ENCODE assay signal across 1 cellular context in the genomic region with DNA sequence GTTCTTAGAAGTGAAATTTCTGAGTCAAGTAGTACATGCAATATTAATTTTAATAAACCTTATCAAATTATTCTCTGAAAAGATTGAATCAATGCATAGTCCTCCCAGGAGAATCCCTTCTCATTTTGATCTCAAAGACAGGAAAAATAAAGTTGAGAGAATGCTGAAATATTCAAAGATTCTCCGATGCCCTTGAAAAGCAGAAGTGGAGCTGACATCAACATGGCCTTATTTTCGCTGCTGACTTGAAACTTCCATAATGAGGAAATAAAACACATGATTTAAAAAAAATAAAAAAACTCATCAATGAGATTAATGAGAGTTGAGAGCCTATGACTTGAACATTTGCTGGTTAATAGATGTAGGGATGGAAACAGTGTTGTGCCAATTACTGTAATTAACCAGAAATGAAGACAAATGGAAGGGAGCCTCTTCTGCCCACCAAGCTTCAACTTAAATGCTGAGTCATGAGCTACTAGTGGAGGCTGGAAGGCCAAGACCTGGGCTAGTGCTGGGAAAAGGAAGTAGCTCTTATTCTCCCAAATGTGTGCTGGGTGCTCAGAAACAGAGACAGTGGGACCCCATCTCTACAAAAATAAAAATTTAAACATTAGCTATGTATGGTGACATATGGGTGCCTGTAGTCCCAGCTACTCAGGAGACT.
TF ChIP-seq lines count a peak whose summit lies in the region.

No MANE protein-coding gene starts in this region.

TF ChIP-seq in K562, 482 proteins besides CTCF, POLR2A, EP300 and RAD21 (continued from another document):
- TF ChIP-seq C11orf30 (IDR thresholded peaks at IDR 0.05; ENCODE audit: low read depth) (peak; percentile 80), SPI1 (IDR thresholded peaks at IDR 0.05; ENCODE audit: borderline replicate concordance, low read depth, low read length) (peak; percentile 84), STAG1 (CRISPR knock-in tag; IDR thresholded peaks at IDR 0.05; ENCODE audit: borderline replicate concordance) (no peak), ZNF316 (IDR thresholded peaks at IDR 0.05) (peak; percentile 79), NFE2 (IDR thresholded peaks at IDR 0.05; ENCODE audit: low read depth) (peak; percentile 76)
